ENCODE assay signal across 8 cellular contexts in the genomic region with DNA sequence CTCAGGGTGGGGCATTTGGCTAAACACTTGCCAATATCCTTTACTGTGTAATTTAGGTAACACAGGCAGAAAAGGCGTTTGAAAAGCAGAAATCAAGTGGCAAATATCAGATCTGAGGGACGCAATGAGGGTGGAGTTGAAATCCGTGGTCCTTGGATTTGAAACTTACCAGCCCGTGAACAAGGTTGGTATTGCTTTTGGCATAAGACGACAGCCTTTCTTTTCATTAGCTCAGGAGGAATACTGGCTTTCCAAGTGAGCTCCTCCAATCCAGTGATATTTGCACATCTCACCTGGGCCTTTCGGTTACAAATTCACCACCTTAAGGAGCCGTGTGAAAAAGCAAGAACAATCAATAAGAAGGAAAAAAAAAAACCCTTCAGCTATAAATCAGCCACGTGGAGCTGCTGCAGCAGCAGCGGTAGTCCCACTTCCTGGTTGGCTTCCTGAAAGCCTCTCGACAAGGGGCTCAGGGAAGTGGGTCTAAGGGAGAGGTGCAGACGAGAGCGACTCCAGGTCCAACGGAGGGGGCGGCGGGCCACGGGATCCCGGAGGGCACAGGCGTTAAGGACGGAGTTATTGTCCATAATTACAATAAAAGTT. TPM values are rescaled to one million over a fixed set of nuclear protein-coding genes. Genes with fewer than 3 reads are reported as not detected.
DNase-seq lines count a peak whose midpoint lies in the region; ATAC-seq and TF ChIP-seq lines count a peak whose summit lies in the region.

No MANE protein-coding gene starts in this region.

- H3K27me3 Mint-ChIP-seq in H9 (ENCODE audit: low read depth): no peaks in the 10 kb centered on the region; the same call in none of the 2 replicates
- H3K27me3 Mint-ChIP-seq in activated B cell treated with CpG ODN at 0.5 μM for 24 hours: no peaks in the 10 kb centered on the region
- H3K27me3 Mint-ChIP-seq in endodermal cell (ENCODE audit: insufficient read depth): no peaks in the 10 kb centered on the region
- H3K27me3 Mint-ChIP-seq in mesothelial cell of epicardium (ENCODE audit: low read depth): no peaks in the 10 kb centered on the region

- H3K4me1 Mint-ChIP-seq in H9 (peaks cover 33 to 36% of the 10 kb centered on the region in 2 experiments), activated B cell treated with CpG ODN at 0.5 μM for 24 hours (peaks cover 35% of the 10 kb centered on the region), endodermal cell (peaks cover 22% of the 10 kb centered on the region), mesothelial cell of epicardium (peaks cover 19% of the 10 kb centered on the region)

- H4K5ac ChIP-seq in H9 (ENCODE audit: insufficient read length, low read depth, low read length): no peak overlapping the region

- peak overlapping the region; percentile 71 for H3K27ac ChIP-seq in H9 (ENCODE audit: insufficient read length, low read depth, low read length)
- peak overlapping the region; percentile 70 for H3K27ac ChIP-seq in endodermal cell (ENCODE audit: low read depth, low read length)
- H3K27ac ChIP-seq in transverse colon: peak overlapping the region; percentile 96 to 98 (median 98)

- no peak overlapping the region for H2AK5ac ChIP-seq in H9 (ENCODE audit: insufficient read length, low read length)

- TF ChIP-seq POLR2A in transverse colon (IDR thresholded peaks at IDR 0.05): peak; percentile 66

- no peak for ATAC-seq in activated B cell treated with CpG ODN at 0.5 μM for 24 hours (ENCODE audit: low read depth)

- no peak overlapping the region for H4K91ac ChIP-seq in H9 (ENCODE audit: insufficient read length, low read depth, low read length)

- WGBS in H9 (ENCODE audit: extremely low coverage, insufficient read length, low lambda C conversion rate): no CpG with 5 or more reads among the region's 19 CpGs
- WGBS in endodermal cell (ENCODE audit: insufficient coverage in 1 of 2, insufficient read length in 1 of 2), 2 experiments: 5% methylated on average over 12 to 19 of the region's 19 CpGs
- WGBS in transverse colon (ENCODE audit: low coverage in 1 of 2), 2 donors: 8 to 20% methylated on average over 4 to 19 of the region's 19 CpGs

- no peak overlapping the region for H3K56ac ChIP-seq in H9 (ENCODE audit: insufficient read length, low read depth, low read length)

- H3K36me3 ChIP-seq in endodermal cell (ENCODE audit: control insufficient read depth, insufficient read depth, low read length) (no peaks in the 10 kb centered on the region), transverse colon (no peaks in the 10 kb centered on the region)

- in situ Hi-C loops in transverse colon (cut with MboI; ENCODE audit: low pct_ligation_motif_present in 1 of 4, low pct_unique_long_range_greater_than_20kb in 1 of 4, low sequenced_read_pairs in 3 of 4): loop anchor here in 2 of 4 donors (10.0 to 25.0 kb wide), 3 partner anchors 67 to 244 kb away; no protein-coding TSS in a partner anchor

- peak overlapping the region; percentile 95 to 98 (median 98) for H3K27ac Mint-ChIP-seq in H9
- H3K27ac Mint-ChIP-seq in activated B cell treated with CpG ODN at 0.5 μM for 24 hours: peak overlapping the region; percentile 85
- peak overlapping the region; percentile 95 for H3K27ac Mint-ChIP-seq in endodermal cell
- peak overlapping the region; percentile 93 for H3K27ac Mint-ChIP-seq in mesothelial cell of epicardium

- H3K14ac ChIP-seq in H9 (ENCODE audit: insufficient read depth, low read length): peak overlapping the region; percentile 91; the same call in 1 of the 2 replicates

- peaks cover 25% of the 10 kb centered on the region; the same call in 1 of the 2 replicates for H3K79me2 ChIP-seq in H9 (ENCODE audit: insufficient read depth, low read length)

- H3K36me3 Mint-ChIP-seq in H9 (ENCODE audit: insufficient read depth in 1 of 3, low read depth in 3 of 3): peaks cover 15 to 22% (median 18%) of the 10 kb centered on the region in 3 experiments
- peaks cover 9% of the 10 kb centered on the region for H3K36me3 Mint-ChIP-seq in activated B cell treated with CpG ODN at 0.5 μM for 24 hours (ENCODE audit: low read depth)
- H3K36me3 Mint-ChIP-seq in endodermal cell (ENCODE audit: low read depth): peaks cover 3% of the 10 kb centered on the region
- H3K36me3 Mint-ChIP-seq in mesothelial cell of epicardium: no peaks in the 10 kb centered on the region

- H3K4me1 ChIP-seq in H9 (ENCODE audit: insufficient read depth, low read length) (peaks cover 12% of the 10 kb centered on the region), endodermal cell (ENCODE audit: control insufficient read depth, insufficient read depth, low read length) (no peaks in the 10 kb centered on the region), transverse colon (peaks cover 8 to 26% (median 21%) of the 10 kb centered on the region in 4 donors)

- H2BK15ac ChIP-seq in H9 (ENCODE audit: low read depth, low read length): no peak overlapping the region

- H3K4ac ChIP-seq in H9 (ENCODE audit: low read depth, low read length): no peak overlapping the region

- H3K4me3 Mint-ChIP-seq in H9 (peak overlapping the region; percentile 92 to 94), activated B cell treated with CpG ODN at 0.5 μM for 24 hours (peak overlapping the region; percentile 96), endodermal cell (peak overlapping the region; percentile 96), mesothelial cell of epicardium (peak overlapping the region; percentile 88)

- H3K23ac ChIP-seq in H9 (ENCODE audit: insufficient read length, low read depth, low read length): no peak overlapping the region

- H3K9me3 Mint-ChIP-seq in H9 (peaks cover 0 to 4% of the 10 kb centered on the region in 2 experiments; a peak in 3 of 5 replicates), activated B cell treated with CpG ODN at 0.5 μM for 24 hours (no peaks in the 10 kb centered on the region), endodermal cell (no peaks in the 10 kb centered on the region), mesothelial cell of epicardium (no peaks in the 10 kb centered on the region)

- no peak overlapping the region for H2BK120ac ChIP-seq in H9 (ENCODE audit: low read depth, low read length, poor library complexity, severe bottlenecking)

- no peaks in the 10 kb centered on the region for H3K9me3 ChIP-seq in H9 (ENCODE audit: control insufficient read depth, low read depth, low read length)
- no peaks in the 10 kb centered on the region for H3K9me3 ChIP-seq in endodermal cell (ENCODE audit: control insufficient read depth, low read length)
- no peaks in the 10 kb centered on the region for H3K9me3 ChIP-seq in transverse colon

- H3K23me2 ChIP-seq in H9 (ENCODE audit: insufficient read length, low read depth, low read length, poor library complexity, severe bottlenecking): peaks cover 12% of the 10 kb centered on the region

- no peak overlapping the region for H3T11ph ChIP-seq in H9 (ENCODE audit: low read length)

- H3K79me1 ChIP-seq in H9 (ENCODE audit: insufficient read depth, low read depth, low read length, poor library complexity, severe bottlenecking): peaks cover 4% of the 10 kb centered on the region

- H3K4me2 ChIP-seq in H9 (ENCODE audit: insufficient read depth, insufficient read length, low read length): peak overlapping the region; percentile 89

- DNase-seq in NCI-H524 (lab: John Stamatoyannopoulos, UW) (peak; percentile 10 to 45), NCI-H524 treated with DMSO at 0.1 percent for 48 hours (lab: John Stamatoyannopoulos, UW) (no peak), H9 (peak; percentile 66), NCI-H1105 (lab: John Stamatoyannopoulos, UW) (peak; percentile 19), activated B cell treated with CpG ODN at 0.5 μM for 24 hours (peak; percentile 28), endodermal cell (peak; percentile 80), mesothelial cell of epicardium (ENCODE audit: low spot score in 2 of 2, unreplicated experiment in 2 of 2) (peak in 1 of 2 experiments; percentile 37), transverse colon (peak; percentile 57)

- no peak for TF ChIP-seq EP300 in transverse colon (IDR thresholded peaks at IDR 0.05; ENCODE audit: low read depth)

- H3K27me3 ChIP-seq in H9 (ENCODE audit: insufficient read depth, low read length) (no peaks in the 10 kb centered on the region), endodermal cell (ENCODE audit: control insufficient read depth, insufficient read depth, low read length, poor library complexity, severe bottlenecking) (no peaks in the 10 kb centered on the region), transverse colon (no peaks in the 10 kb centered on the region)

- H3K18ac ChIP-seq in H9 (ENCODE audit: insufficient read length, low read depth, low read length): peak overlapping the region; percentile 53

- H3K9ac ChIP-seq in H9 (ENCODE audit: extremely low read depth, insufficient read length, low read length) (peak overlapping the region; percentile 85), endodermal cell (ENCODE audit: extremely low read depth, low read length, poor library complexity, severe bottlenecking) (peak overlapping the region; percentile 70)

- H2BK20ac ChIP-seq in H9 (ENCODE audit: low read depth, low read length, poor library complexity, severe bottlenecking): no peak overlapping the region

- H2AFZ ChIP-seq in H9 (ENCODE audit: low read length): no peak overlapping the region

- H2BK12ac ChIP-seq in H9 (ENCODE audit: insufficient read length, low read depth, low read length): no peak overlapping the region

- peak overlapping the region; percentile 27 for H2BK5ac ChIP-seq in H9 (ENCODE audit: insufficient read length, low read length)

- POLR2A ChIA-PET in activated B cell treated with CpG ODN at 0.5 μM for 24 hours (lab: Charles Lee): interaction anchor here (1.0 to 2.8 kb wide), 4 partner anchors 9 to 1115 kb away, joined by 4 to 21 read pairs (median 11); a partner anchor contains a TSS

- peak overlapping the region; percentile 94 for H3K4me3 ChIP-seq in endodermal cell (ENCODE audit: low read length)
- H3K4me3 ChIP-seq in transverse colon: peak overlapping the region; percentile 89 to 98 (median 92)

- no peak for TF ChIP-seq CTCF in H9 (conservative IDR thresholded peaks at IDR 0.05)
- no peak for TF ChIP-seq CTCF in activated B cell treated with CpG ODN at 0.5 μM for 24 hours (IDR thresholded peaks at IDR 0.05)
- TF ChIP-seq CTCF in endodermal cell (conservative IDR thresholded peaks at IDR 0.05): no peak
- no peak for TF ChIP-seq CTCF in mesothelial cell of epicardium (IDR thresholded peaks at IDR 0.05; ENCODE audit: unreplicated experiment)
- no peak for TF ChIP-seq CTCF in transverse colon (IDR thresholded peaks at IDR 0.05)

- CTCF ChIA-PET in activated B cell treated with CpG ODN at 0.5 μM for 24 hours (lab: Charles Lee): interaction anchor here (0.6 to 1.4 kb wide), 4 partner anchors 28 to 143 kb away, joined by 3 to 4 read pairs (median 3); no protein-coding TSS in a partner anchor

- H4K20me1 ChIP-seq in H9 (ENCODE audit: control insufficient read depth, insufficient read depth, insufficient read length): no peaks in the 10 kb centered on the region

- intact Hi-C loops in activated B cell treated with CpG ODN at 0.5 μM for 24 hours (cut with micrococcal nuclease) (loop anchor here (1.0 to 10.0 kb wide), 6 partner anchors 79 to 1114 kb away; a partner anchor contains a TSS), transverse colon (cut with DNase I; ENCODE audit: low total_unique reads) (no loop called here)

- H4K8ac ChIP-seq in H9 (replicated peaks; ENCODE audit: insufficient read length, low read depth, low read length): no peak overlapping the region

RNA-seq across cellular contexts. Expression of a gene that starts 0.7 kb away (rescaled TPM):
- total RNA-seq in H9 (2021) (55.3 and 57.3 TPM in 2 replicates), activated B cell treated with CpG ODN at 0.5 μM for 24 hours (15.3 and 16.9 TPM in 2 replicates), endodermal cell (10 to 100 TPM; 66.1 to 72.1 TPM), mesothelial cell of epicardium (35.8 to 38.8 TPM (median 36.7 TPM) in 3 replicates), transverse colon (100 to 1,000 TPM in 2 of 4 donors, 10 to 100 TPM in 2; 31.4 to 124 (median 105) TPM)
- 40.6 TPM for polyA plus RNA-seq in endodermal cell (2013, experiment 1 of 2)
- 40.8 TPM for polyA plus RNA-seq in endodermal cell (2013, experiment 2 of 2)
